ENCODE assay signal across 8 cellular contexts in genomic region chr1:58755468-58755872, GRCh38. TPM values are rescaled to one million over a fixed set of nuclear protein-coding genes. Genes with fewer than 3 reads are reported as not detected.
DNase-seq lines count a peak whose midpoint lies in the region; ATAC-seq, FAIRE-seq and TF ChIP-seq lines count a peak whose summit lies in the region.

No MANE protein-coding gene starts in this region.

- H3K27me3 Mint-ChIP-seq in CD8-positive, alpha-beta T cell (ENCODE audit: low read depth) = no peaks in the 10 kb centered on the region
- peaks cover 33% of the 10 kb centered on the region for H3K27me3 Mint-ChIP-seq in progenitor cell of endocrine pancreas

- no peaks in the 10 kb centered on the region for H3K36me3 ChIP-seq in CD8-positive, alpha-beta T cell (ENCODE audit: insufficient read depth, low read length)

- CTCF ChIA-PET in CD8-positive, alpha-beta T cell (lab: Charles Lee) = interaction anchor here (1.0 to 1.5 kb wide), 2 partner anchors 13 to 944 kb away, joined by 4 to 7 read pairs; no protein-coding TSS in a partner anchor

- H3K9me3 ChIP-seq in CD8-positive, alpha-beta T cell (ENCODE audit: low read length) = no peaks in the 10 kb centered on the region

- intact Hi-C loops in CD8-positive, alpha-beta T cell (cut with DNase I, micrococcal nuclease) = no loop called here

- ATAC-seq in CD8-positive, alpha-beta T cell = peak; percentile 78
- ATAC-seq in GM21737 (IDR thresholded peaks at IDR 0.05; ENCODE audit: unreplicated experiment) = peak; percentile 86

- no peak overlapping the region for H3K4me3 ChIP-seq in CD8-positive, alpha-beta T cell (ENCODE audit: low read depth, low read length)
- H3K4me3 ChIP-seq in fibroblast of the aortic adventitia (ENCODE audit: low read depth, low read length) = peak overlapping the region; percentile 1

- peak; percentile 5 for FAIRE-seq in urothelium cell line (lab: Jason Lieb, UNC)

- DNase-seq in CD8-positive, alpha-beta T cell = peak in 6 of 7 experiments; percentile 17 to 66 (median 49)
- DNase-seq in NCI-H446 (lab: John Stamatoyannopoulos, UW) (peak; percentile 61 to 96), fibroblast of the aortic adventitia (ENCODE audit: low read depth) (peak; percentile 100), progenitor cell of endocrine pancreas (ENCODE audit: low spot score, unreplicated experiment) (no peak), urothelium cell line (ENCODE audit: low spot score) (peak; percentile 91), NAMALWA (ENCODE audit: low spot score) (no peak)
- peak; percentile 44 for DNase-seq in activated T-cell treated with anti-CD3 and anti-CD28 coated beads, Interleukin-2, amount 50 U/mL, for 1 hour

- H3K4me1 ChIP-seq in CD8-positive, alpha-beta T cell (ENCODE audit: insufficient read depth, low read length) = peaks cover 37% of the 10 kb centered on the region

- H3K27ac ChIP-seq in CD8-positive, alpha-beta T cell (ENCODE audit: low read depth, low read length) = no peak overlapping the region

- H3K4me1 Mint-ChIP-seq in CD8-positive, alpha-beta T cell (ENCODE audit: low read depth) = peaks cover 38% of the 10 kb centered on the region
- peaks cover 31% of the 10 kb centered on the region for H3K4me1 Mint-ChIP-seq in progenitor cell of endocrine pancreas (ENCODE audit: low read depth)

- no peaks in the 10 kb centered on the region for H3K36me3 Mint-ChIP-seq in CD8-positive, alpha-beta T cell
- no peaks in the 10 kb centered on the region for H3K36me3 Mint-ChIP-seq in progenitor cell of endocrine pancreas (ENCODE audit: insufficient read depth)

- POLR2A ChIA-PET in CD8-positive, alpha-beta T cell (lab: Charles Lee) = interaction anchor here (1.0 to 3.2 kb wide), 3 partner anchors 28 to 948 kb away, joined by 3 to 13 read pairs (median 6); partner anchors contain the start of gene JUN

- no peak for TF ChIP-seq CTCF in CD8-positive, alpha-beta T cell (IDR thresholded peaks at IDR 0.05)
- no peak for TF ChIP-seq CTCF in fibroblast of the aortic adventitia (IDR thresholded peaks at IDR 0.05; ENCODE audit: insufficient read depth, low read length)
- no peak for TF ChIP-seq CTCF in progenitor cell of endocrine pancreas (IDR thresholded peaks at IDR 0.05; ENCODE audit: unreplicated experiment)

- no peaks in the 10 kb centered on the region for H3K27me3 ChIP-seq in CD8-positive, alpha-beta T cell (ENCODE audit: insufficient read depth, low read length)

- peak overlapping the region; percentile 68 for H3K4me3 Mint-ChIP-seq in CD8-positive, alpha-beta T cell
- H3K4me3 Mint-ChIP-seq in progenitor cell of endocrine pancreas (ENCODE audit: low read depth) = no peak overlapping the region

- H3K9me3 Mint-ChIP-seq in CD8-positive, alpha-beta T cell = no peaks in the 10 kb centered on the region
- no peaks in the 10 kb centered on the region for H3K9me3 Mint-ChIP-seq in progenitor cell of endocrine pancreas (ENCODE audit: low read depth)

- peak overlapping the region; percentile 81 for H3K27ac Mint-ChIP-seq in CD8-positive, alpha-beta T cell
- peak overlapping the region; percentile 42 for H3K27ac Mint-ChIP-seq in progenitor cell of endocrine pancreas

RNA-seq across cellular contexts. Expression of gene JUN, which starts 28.4 kb away (rescaled TPM):
- 100 to 1,000 TPM; 595 to 598 TPM for total RNA-seq in CD8-positive, alpha-beta T cell
- total RNA-seq in fibroblast of the aortic adventitia (ENCODE audit: low replicate concordance) (30.7 and 55.0 TPM in 2 replicates), progenitor cell of endocrine pancreas (93.8 and 107 TPM in 2 replicates)

RNA-seq across cellular contexts. Expression of gene MYSM1, which starts 55.6 kb away (rescaled TPM):
- 10 to 100 TPM; 63.9 to 64.5 TPM for total RNA-seq in CD8-positive, alpha-beta T cell
- total RNA-seq in fibroblast of the aortic adventitia (ENCODE audit: low replicate concordance) (27.6 and 28.0 TPM in 2 replicates), progenitor cell of endocrine pancreas (75.4 and 75.8 TPM in 2 replicates)

Comparison
In these comparisons a context has a peak if more than half of its experiments do, and no peak if none do; other contexts are left out.
1. DNase-seq: peak in CD8-positive, alpha-beta T cell (6 of 7), NCI-H446 (2 of 2), activated T-cell treated with anti-CD3 and anti-CD28 coated beads, Interleukin-2, amount 50 U/mL, for 1 hour (single experiment), fibroblast of the aortic adventitia (single experiment) and urothelium cell line (single experiment); none in progenitor cell of endocrine pancreas (single experiment) and NAMALWA (single experiment).